ENCODE assay signal across 8 cellular contexts in the genomic region with DNA sequence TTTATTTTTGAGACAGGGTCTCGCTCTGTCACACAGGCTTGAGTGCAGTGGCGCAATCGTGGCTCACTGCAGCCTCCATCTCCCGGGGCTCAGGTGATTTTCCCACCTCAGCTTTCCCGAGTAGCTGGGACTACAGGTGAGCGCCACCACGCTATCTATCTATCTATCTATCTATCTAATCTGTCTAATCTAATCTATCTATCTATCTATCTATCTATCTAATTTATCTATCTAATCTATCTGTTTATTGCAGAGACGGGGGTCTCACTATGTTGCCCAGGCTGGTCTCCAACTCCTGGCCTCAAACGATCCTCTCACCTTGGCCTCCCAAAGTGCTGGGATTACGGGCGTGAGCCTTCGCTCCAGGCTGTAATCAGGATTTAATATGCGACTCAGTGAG. TPM values are rescaled to one million over a fixed set of nuclear protein-coding genes. Genes with fewer than 3 reads are reported as not detected.
DNase-seq lines count a peak whose midpoint lies in the region; TF ChIP-seq lines count a peak whose summit lies in the region.

No MANE protein-coding gene starts in this region.

- H3K4me1 ChIP-seq in CD8-positive, alpha-beta memory T cell (ENCODE audit: insufficient read depth, low read length): peaks cover 16% of the 10 kb centered on the region
- H3K4me1 ChIP-seq in Peyer's patch (peaks cover 0 to 6% (median 2%) of the 10 kb centered on the region in 4 donors), esophagus (ENCODE audit: control insufficient read depth in 2 of 2, insufficient read depth in 2 of 2, low read length in 1 of 2) (peaks cover 0 to 5% of the 10 kb centered on the region in 2 donors), parathyroid adenoma (no peaks in the 10 kb centered on the region)

- POLR2A ChIA-PET in CD8-positive, alpha-beta memory T cell (lab: Charles Lee): no interaction called here

- H3K79me2 ChIP-seq in parathyroid adenoma: peaks cover 2% of the 10 kb centered on the region

- TF ChIP-seq CTCF in Peyer's patch (IDR thresholded peaks at IDR 0.05): no peak
- TF ChIP-seq CTCF in parathyroid adenoma (IDR thresholded peaks at IDR 0.05): no peak

- no peak for TF ChIP-seq POLR2A in Peyer's patch (IDR thresholded peaks at IDR 0.05)

- H2AFZ ChIP-seq in parathyroid adenoma: peak overlapping the region; percentile 97

- CTCF ChIA-PET in CD8-positive, alpha-beta memory T cell (lab: Charles Lee): interaction anchor here (0.8 kb wide), 1 partner anchor 43 kb away, joined by 3 read pairs; no protein-coding TSS in a partner anchor

- no peaks in the 10 kb centered on the region for H3K27me3 Mint-ChIP-seq in CD8-positive, alpha-beta memory T cell

- peaks cover 27% of the 10 kb centered on the region for H3K9me3 ChIP-seq in CD8-positive, alpha-beta memory T cell (ENCODE audit: low read length)
- peaks cover 0 to 32% (median 7%) of the 10 kb centered on the region in 4 donors for H3K9me3 ChIP-seq in Peyer's patch
- H3K9me3 ChIP-seq in esophagus (ENCODE audit: control insufficient read depth in 2 of 2, insufficient read depth in 1 of 2, low read depth in 1 of 2, low read length in 1 of 2): peaks cover 7 to 18% of the 10 kb centered on the region in 2 donors
- no peaks in the 10 kb centered on the region for H3K9me3 ChIP-seq in parathyroid adenoma (ENCODE audit: control insufficient read depth, low read length)

- H3K4me3 Mint-ChIP-seq in CD8-positive, alpha-beta memory T cell: peak overlapping the region; percentile 94 to 98 (median 96)

- no peaks in the 10 kb centered on the region for H3K27me3 ChIP-seq in CD8-positive, alpha-beta memory T cell (ENCODE audit: insufficient read depth, low read length, poor library complexity, severe bottlenecking)
- H3K27me3 ChIP-seq in Peyer's patch (no peaks in the 10 kb centered on the region), esophagus (ENCODE audit: control insufficient read depth in 1 of 2, insufficient read depth in 2 of 2, low read length in 2 of 2) (no peaks in the 10 kb centered on the region), parathyroid adenoma (ENCODE audit: control insufficient read depth, insufficient read depth, low read length) (no peaks in the 10 kb centered on the region)

- H3K4me2 ChIP-seq in parathyroid adenoma (ENCODE audit: low read length): peak overlapping the region; percentile 78

- H3K9ac ChIP-seq in parathyroid adenoma: no peak overlapping the region

- H3K9me3 Mint-ChIP-seq in CD8-positive, alpha-beta memory T cell: peaks cover 37 to 66% (median 58%) of the 10 kb centered on the region in 5 donors

- peak overlapping the region; percentile 64 for H3K27ac ChIP-seq in CD8-positive, alpha-beta memory T cell (ENCODE audit: low read depth, low read length)
- H3K27ac ChIP-seq in Peyer's patch (peak overlapping the region in 2 of 4 donors; percentile 66 to 84), esophagus (ENCODE audit: low read depth in 2 of 2, low read length in 1 of 2) (no peak overlapping the region), parathyroid adenoma (peak overlapping the region; percentile 95)

- peaks cover 35 to 43% (median 35%) of the 10 kb centered on the region in 3 donors for H3K4me1 Mint-ChIP-seq in CD8-positive, alpha-beta memory T cell

- WGBS in esophagus, 2 donors: 30 to 39% methylated on average over 13 of the region's 13 CpGs

- peaks cover 25% of the 10 kb centered on the region for H3K36me3 ChIP-seq in CD8-positive, alpha-beta memory T cell (ENCODE audit: insufficient read depth, low read length)
- H3K36me3 ChIP-seq in Peyer's patch: peaks cover 0 to 33% (median 3%) of the 10 kb centered on the region in 3 donors
- peaks cover 0 to 1% of the 10 kb centered on the region in 2 donors for H3K36me3 ChIP-seq in esophagus (ENCODE audit: control insufficient read depth in 2 of 2, insufficient read depth in 2 of 2, low read length in 1 of 2)
- H3K36me3 ChIP-seq in parathyroid adenoma (ENCODE audit: control insufficient read depth, insufficient read depth, low read length): no peaks in the 10 kb centered on the region

- H3K36me3 Mint-ChIP-seq in CD8-positive, alpha-beta memory T cell: peaks cover 25 to 73% (median 65%) of the 10 kb centered on the region in 3 donors

- H3K27ac Mint-ChIP-seq in CD8-positive, alpha-beta memory T cell: peak overlapping the region; percentile 67 to 99 (median 91)

- peak overlapping the region; percentile 91 for H3K4me3 ChIP-seq in CD8-positive, alpha-beta memory T cell (ENCODE audit: low read length)
- H3K4me3 ChIP-seq in Peyer's patch (peak overlapping the region; percentile 68 to 96 (median 81)), esophagus (ENCODE audit: low read depth in 1 of 2, low read length in 2 of 2) (peak overlapping the region; percentile 78 to 89), parathyroid adenoma (ENCODE audit: low read depth, low read length) (peak overlapping the region; percentile 93)

- no peak for DNase-seq in CD8-positive, alpha-beta memory T cell
- DNase-seq in Peyer's patch (no peak), GF-D8 (lab: John Stamatoyannopoulos, UW) (no peak), KBM-7 (no peak), iPS-NIHi7 (ENCODE audit: extremely low spot score) (no peak), NCI-H345 treated with DMSO at 0.1 percent for 48 hours (lab: John Stamatoyannopoulos, UW; ENCODE audit: unreplicated experiment) (no peak)

- in situ Hi-C loops in KBM-7 (cut with MboI; ENCODE audit: low pct_unique_long_range_greater_than_20kb, low sequenced_read_pairs): no loop called here

RNA-seq across cellular contexts. Expression of a gene that starts 0.6 kb away (rescaled TPM):
- total RNA-seq in CD8-positive, alpha-beta memory T cell: 1 to 10 TPM; 3.5 to 4.6 TPM
- 3.5 TPM for polyA plus RNA-seq in CD8-positive, alpha-beta memory T cell
- 1 to 10 TPM; 2.4 to 9.8 (median 6.0) TPM for total RNA-seq in Peyer's patch
- 1 to 10 TPM; 1.7 to 4.0 TPM for polyA plus RNA-seq in esophagus

RNA-seq across cellular contexts. Expression of a gene that starts 23.0 kb away (rescaled TPM):
- 10 to 100 TPM; 12.3 to 13.5 TPM for total RNA-seq in CD8-positive, alpha-beta memory T cell
- 7.2 TPM for polyA plus RNA-seq in CD8-positive, alpha-beta memory T cell
- total RNA-seq in Peyer's patch: 10 to 100 TPM in 1 of 4 donors, 1 to 10 TPM in 3; 3.5 to 12.4 (median 9.4) TPM
- polyA plus RNA-seq in esophagus: 1 to 10 TPM; 2.2 to 5.3 TPM

RNA-seq across cellular contexts. Expression of a gene that starts 40.1 kb away (rescaled TPM):
- total RNA-seq in CD8-positive, alpha-beta memory T cell: 1 to 10 TPM; 4.6 to 4.8 TPM
- 5.2 TPM for polyA plus RNA-seq in CD8-positive, alpha-beta memory T cell
- total RNA-seq in Peyer's patch: 10 to 100 TPM; 10.7 to 66.8 (median 26.1) TPM
- polyA plus RNA-seq in esophagus: 1 to 10 TPM; 7.3 to 9.6 TPM

RNA-seq across cellular contexts. Expression of a gene that starts 58.8 kb away (rescaled TPM):
- total RNA-seq in CD8-positive, alpha-beta memory T cell: 1 to 10 TPM; 9.0 to 10.0 TPM
- 19.4 TPM for polyA plus RNA-seq in CD8-positive, alpha-beta memory T cell
- total RNA-seq in Peyer's patch: 10 to 100 TPM; 10.3 to 48.7 (median 17.8) TPM
- polyA plus RNA-seq in esophagus: 1 to 10 TPM; 5.1 to 6.4 TPM

Comparison
In these comparisons a context has a peak if more than half of its experiments do, and no peak if none do; other contexts are left out.
1. H3K27ac ChIP-seq: peak in CD8-positive, alpha-beta memory T cell (single experiment) and parathyroid adenoma (single experiment); none in esophagus (0 of 2).
2. Peak in every context shown above with its lines, with median percentiles within 50 percentile points of each other: H3K4me3 ChIP-seq.